1 cellular context compared by ENCODE assay signal in genomic region chr5:176184608-176185132, GRCh38.
TF ChIP-seq lines count a peak whose summit lies in the region.

No MANE protein-coding gene starts in this region.

TF ChIP-seq in GM23338, 12 proteins besides CTCF, POLR2A, EP300 and RAD21 (continued from another document):
- TF ChIP-seq, protein P1, sequence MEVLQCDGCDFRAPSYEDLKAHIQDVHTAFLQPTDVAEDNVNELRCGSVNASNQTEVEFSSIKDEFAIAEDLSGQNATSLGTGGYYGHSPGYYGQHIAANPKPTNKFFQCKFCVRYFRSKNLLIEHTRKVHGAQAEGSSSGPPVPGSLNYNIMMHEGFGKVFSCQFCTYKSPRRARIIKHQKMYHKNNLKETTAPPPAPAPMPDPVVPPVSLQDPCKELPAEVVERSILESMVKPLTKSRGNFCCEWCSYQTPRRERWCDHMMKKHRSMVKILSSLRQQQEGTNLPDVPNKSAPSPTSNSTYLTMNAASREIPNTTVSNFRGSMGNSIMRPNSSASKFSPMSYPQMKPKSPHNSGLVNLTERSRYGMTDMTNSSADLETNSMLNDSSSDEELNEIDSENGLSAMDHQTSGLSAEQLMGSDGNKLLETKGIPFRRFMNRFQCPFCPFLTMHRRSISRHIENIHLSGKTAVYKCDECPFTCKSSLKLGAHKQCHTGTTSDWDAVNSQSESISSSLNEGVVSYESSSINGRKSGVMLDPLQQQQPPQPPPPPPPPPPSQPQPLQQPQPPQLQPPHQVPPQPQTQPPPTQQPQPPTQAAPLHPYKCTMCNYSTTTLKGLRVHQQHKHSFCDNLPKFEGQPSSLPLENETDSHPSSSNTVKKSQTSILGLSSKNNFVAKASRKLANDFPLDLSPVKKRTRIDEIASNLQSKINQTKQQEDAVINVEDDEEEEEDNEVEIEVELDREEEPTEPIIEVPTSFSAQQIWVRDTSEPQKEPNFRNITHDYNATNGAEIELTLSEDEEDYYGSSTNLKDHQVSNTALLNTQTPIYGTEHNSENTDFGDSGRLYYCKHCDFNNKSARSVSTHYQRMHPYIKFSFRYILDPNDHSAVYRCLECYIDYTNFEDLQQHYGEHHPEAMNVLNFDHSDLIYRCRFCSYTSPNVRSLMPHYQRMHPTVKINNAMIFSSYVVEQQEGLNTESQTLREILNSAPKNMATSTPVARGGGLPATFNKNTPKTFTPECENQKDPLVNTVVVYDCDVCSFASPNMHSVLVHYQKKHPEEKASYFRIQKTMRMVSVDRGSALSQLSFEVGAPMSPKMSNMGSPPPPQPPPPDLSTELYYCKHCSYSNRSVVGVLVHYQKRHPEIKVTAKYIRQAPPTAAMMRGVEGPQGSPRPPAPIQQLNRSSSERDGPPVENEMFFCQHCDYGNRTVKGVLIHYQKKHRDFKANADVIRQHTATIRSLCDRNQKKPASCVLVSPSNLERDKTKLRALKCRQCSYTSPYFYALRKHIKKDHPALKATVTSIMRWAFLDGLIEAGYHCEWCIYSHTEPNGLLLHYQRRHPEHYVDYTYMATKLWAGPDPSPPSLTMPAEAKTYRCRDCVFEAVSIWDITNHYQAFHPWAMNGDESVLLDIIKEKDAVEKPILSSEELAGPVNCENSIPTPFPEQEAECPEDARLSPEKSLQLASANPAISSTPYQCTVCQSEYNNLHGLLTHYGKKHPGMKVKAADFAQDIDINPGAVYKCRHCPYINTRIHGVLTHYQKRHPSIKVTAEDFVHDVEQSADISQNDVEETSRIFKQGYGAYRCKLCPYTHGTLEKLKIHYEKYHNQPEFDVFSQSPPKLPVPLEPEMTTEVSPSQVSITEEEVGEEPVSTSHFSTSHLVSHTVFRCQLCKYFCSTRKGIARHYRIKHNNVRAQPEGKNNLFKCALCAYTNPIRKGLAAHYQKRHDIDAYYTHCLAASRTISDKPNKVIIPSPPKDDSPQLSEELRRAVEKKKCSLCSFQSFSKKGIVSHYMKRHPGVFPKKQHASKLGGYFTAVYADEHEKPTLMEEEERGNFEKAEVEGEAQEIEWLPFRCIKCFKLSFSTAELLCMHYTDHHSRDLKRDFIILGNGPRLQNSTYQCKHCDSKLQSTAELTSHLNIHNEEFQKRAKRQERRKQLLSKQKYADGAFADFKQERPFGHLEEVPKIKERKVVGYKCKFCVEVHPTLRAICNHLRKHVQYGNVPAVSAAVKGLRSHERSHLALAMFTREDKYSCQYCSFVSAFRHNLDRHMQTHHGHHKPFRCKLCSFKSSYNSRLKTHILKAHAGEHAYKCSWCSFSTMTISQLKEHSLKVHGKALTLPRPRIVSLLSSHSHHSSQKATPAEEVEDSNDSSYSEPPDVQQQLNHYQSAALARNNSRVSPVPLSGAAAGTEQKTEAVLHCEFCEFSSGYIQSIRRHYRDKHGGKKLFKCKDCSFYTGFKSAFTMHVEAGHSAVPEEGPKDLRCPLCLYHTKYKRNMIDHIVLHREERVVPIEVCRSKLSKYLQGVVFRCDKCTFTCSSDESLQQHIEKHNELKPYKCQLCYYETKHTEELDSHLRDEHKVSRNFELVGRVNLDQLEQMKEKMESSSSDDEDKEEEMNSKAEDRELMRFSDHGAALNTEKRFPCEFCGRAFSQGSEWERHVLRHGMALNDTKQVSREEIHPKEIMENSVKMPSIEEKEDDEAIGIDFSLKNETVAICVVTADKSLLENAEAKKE (CRISPR knock-in tag; IDR thresholded peaks at IDR 0.05), result no peak
- TF ChIP-seq ZNF114 (CRISPR knock-in tag; IDR thresholded peaks at IDR 0.05), result no peak
- no peak for TF ChIP-seq EZH2 (IDR thresholded peaks at IDR 0.05; ENCODE audit: low read depth, unreplicated experiment)
- TF ChIP-seq ZNF331 (CRISPR knock-in tag; IDR thresholded peaks at IDR 0.05; ENCODE audit: low read depth), result no peak
- no peak for TF ChIP-seq CREB1 (CRISPR knock-in tag; IDR thresholded peaks at IDR 0.05; ENCODE audit: low read depth)
- TF ChIP-seq ETS1 (IDR thresholded peaks at IDR 0.05), result no peak
- no peak for TF ChIP-seq POLR2AphosphoS5 (IDR thresholded peaks at IDR 0.05; ENCODE audit: low read depth)
- no peak for TF ChIP-seq REST (IDR thresholded peaks at IDR 0.05; ENCODE audit: unreplicated experiment)
- no peak for TF ChIP-seq JUNB (IDR thresholded peaks at IDR 0.05; ENCODE audit: unreplicated experiment)
